Comparison of ENCODE assay signal across 1 cellular context in genomic region chr22:39357709-39358108, GRCh38. TPM values are rescaled to one million over a fixed set of nuclear protein-coding genes. Genes with fewer than 3 reads are reported as not detected.
"Had no signal": no experiment of that assay in that cellular context is flagged by ENCODE, and none has a peak within 500 bp of the region (broad histone marks: within the 10 kb centered on the region; RNA-seq: fewer than 3 reads in every experiment).

No MANE protein-coding gene starts in this region.

RNA-seq across cellular contexts. Expression of gene SYNGR1, which starts 7.9 kb away (rescaled TPM):
- total RNA-seq: HT-29 had no signal
